ENCODE assay signal across 25 cellular contexts in genomic region chr1:30129421-30130055, GRCh38.
"Had no signal": no experiment of that assay in that cellular context is flagged by ENCODE, and none has a peak within 500 bp of the region (broad histone marks: within the 10 kb centered on the region; RNA-seq: fewer than 3 reads in every experiment).

No MANE protein-coding gene starts in this region.

- H3K4me1 ChIP-seq: colonic mucosa, gastroesophageal sphincter, parathyroid adenoma, prostate gland, testis, tibial artery had no signal

- H3K27ac ChIP-seq: colonic mucosa, epithelial cell of prostate, gastroesophageal sphincter, heart left ventricle, hepatocyte, parathyroid adenoma, prostate gland, right atrium auricular region, testis, tibial artery had no signal

- H3K36me3 ChIP-seq: colonic mucosa, gastroesophageal sphincter, heart left ventricle, prostate gland, right atrium auricular region, tibial artery had no signal

- DNase-seq: colonic mucosa; effector CD8-positive, alpha-beta T cell; foreskin fibroblast; kidney; natural killer cell; stimulated activated CD4-positive, alpha-beta T cell treated with anti-CD3 and anti-CD28 coated beads, Interleukin-12 subunit alpha, Interleukin-12 subunit beta, amount 100 ng/mL, for 4 hours; stimulated activated CD4-positive, alpha-beta T cell treated with anti-CD3 and anti-CD28 coated beads, Interleukin-1b, Interleukin-23, amount 100 ng/mL, for 48 hours; stimulated activated CD4-positive, alpha-beta T cell treated with anti-CD3 and anti-CD28 coated beads, Interleukin-4, amount 100 ng/mL, for 1 hour; stimulated activated CD8-positive, alpha-beta memory T cell treated with anti-CD3 and anti-CD28 coated beads, Interleukin-4, amount 100 ng/mL, for 48 hours; stimulated activated naive CD4-positive, alpha-beta T cell; stimulated activated naive CD8-positive, alpha-beta T cell treated with anti-CD3 and anti-CD28 coated beads, Interleukin-15, amount 100 ng/mL, for 72 hours; testis; tibial artery had no signal

- H3K79me2 ChIP-seq: hepatocyte, parathyroid adenoma had no signal

- H3K4me2 ChIP-seq: hepatocyte, smooth muscle cell had no signal

- FAIRE-seq: kidney, urothelium cell line had no signal

- H2AFZ ChIP-seq: hepatocyte, parathyroid adenoma had no signal

- H3K9me3 ChIP-seq: colonic mucosa, gastroesophageal sphincter, heart left ventricle, prostate gland, right atrium auricular region, testis, tibial artery had no signal

- H3K4me3 ChIP-seq: colonic mucosa, gastroesophageal sphincter, heart left ventricle, hepatocyte, prostate gland, right atrium auricular region, smooth muscle cell, testis, tibial artery had no signal

- H3K27me3 ChIP-seq: colonic mucosa, right atrium auricular region, testis had no signal

- H3K9ac ChIP-seq: parathyroid adenoma had no signal

- ATAC-seq: esophagus mucosa; gastroesophageal sphincter; left lobe of liver; natural killer cell; sciatic nerve; stimulated activated naive CD8-positive, alpha-beta T cell treated with anti-CD3 and anti-CD28 coated beads, Interleukin-15, amount 100 ng/mL, for 72 hours had no signal
